28 cellular contexts compared by ENCODE assay signal in genomic region chr10:2627969-2628368, GRCh38.
"Had no signal": no experiment of that assay in that cellular context is flagged by ENCODE, and none has a peak within 500 bp of the region (broad histone marks: within the 10 kb centered on the region; RNA-seq: fewer than 3 reads in every experiment).

No MANE protein-coding gene starts in this region.

- FAIRE-seq: colon, endometrium, endothelial cell of umbilical vein, frontal cortex had no signal

- ATAC-seq: effector memory CD8-positive, alpha-beta T cell; esophagus mucosa; foreskin keratinocyte; gastrocnemius medialis; gastroesophageal sphincter; heart left ventricle; heart right ventricle had no signal

- H3K27ac ChIP-seq: colonic mucosa, coronary artery, dorsolateral prefrontal cortex, epithelial cell of prostate, esophagus muscularis mucosa, esophagus squamous epithelium, foreskin keratinocyte, gastrocnemius medialis, gastroesophageal sphincter, heart left ventricle, heart right ventricle had no signal

- H3K9me3 ChIP-seq: colonic mucosa, esophagus muscularis mucosa, esophagus squamous epithelium, gastrocnemius medialis, gastroesophageal sphincter, heart left ventricle, heart right ventricle had no signal

- H3K4me1 ChIP-seq: colonic mucosa, esophagus muscularis mucosa, esophagus squamous epithelium, foreskin keratinocyte, gastrocnemius medialis, gastroesophageal sphincter, heart left ventricle, heart right ventricle had no signal

- H3K4me3 ChIP-seq: colonic mucosa, coronary artery, dorsolateral prefrontal cortex, esophagus muscularis mucosa, esophagus squamous epithelium, gastrocnemius medialis, gastroesophageal sphincter, heart left ventricle, heart right ventricle had no signal

- H3K36me3 ChIP-seq: colonic mucosa, esophagus muscularis mucosa, esophagus squamous epithelium, gastrocnemius medialis, gastroesophageal sphincter, heart left ventricle, heart right ventricle had no signal

- DNase-seq: colonic mucosa; cortex of kidney; dermis blood vessel endothelial cell; dorsolateral prefrontal cortex; effector CD4-positive, alpha-beta T cell; effector CD8-positive, alpha-beta T cell; effector memory CD4-positive, alpha-beta T cell; effector memory CD8-positive, alpha-beta T cell; endodermal cell; erythroblast; esophagus squamous epithelium; foreskin fibroblast; foreskin keratinocyte; foreskin melanocyte; gastrocnemius medialis; glutamatergic neuron; head of caudate nucleus; heart left ventricle; heart right ventricle had no signal

- H3K27me3 ChIP-seq: colonic mucosa, esophagus squamous epithelium, foreskin keratinocyte, gastrocnemius medialis, gastroesophageal sphincter had no signal
